In genomic region chr18:72869786-72870185, GRCh38 we compare ENCODE assay signal across 13 cellular contexts. TPM values are rescaled to one million over a fixed set of nuclear protein-coding genes. Genes with fewer than 3 reads are reported as not detected.
DNase-seq lines count a peak whose midpoint lies in the region; ATAC-seq and TF ChIP-seq lines count a peak whose summit lies in the region.
"Had no signal": no experiment of that assay in that cellular context is flagged by ENCODE, and none has a peak within 500 bp of the region (broad histone marks: within the 10 kb centered on the region; RNA-seq: fewer than 3 reads in every experiment).

No MANE protein-coding gene starts in this region.

- H3K9me3 Mint-ChIP-seq in progenitor cell of endocrine pancreas (ENCODE audit: low read depth) = no peaks in the 10 kb centered on the region
- H3K9me3 Mint-ChIP-seq: activated CD4-positive, alpha-beta memory T cell treated with anti-CD3 and anti-CD28 coated beads for 36 hours had no signal

- H3K36me3 Mint-ChIP-seq in progenitor cell of endocrine pancreas (ENCODE audit: insufficient read depth) = no peaks in the 10 kb centered on the region
- H3K36me3 Mint-ChIP-seq: activated CD4-positive, alpha-beta memory T cell treated with anti-CD3 and anti-CD28 coated beads for 36 hours; naive thymus-derived CD8-positive, alpha-beta T cell had no signal

- TF ChIP-seq CTCF in foreskin fibroblast (IDR thresholded peaks at IDR 0.05; ENCODE audit: low read depth, low read length) = no peak
- TF ChIP-seq CTCF in progenitor cell of endocrine pancreas (IDR thresholded peaks at IDR 0.05; ENCODE audit: unreplicated experiment) = no peak

- no peak overlapping the region for H3K4me3 ChIP-seq in foreskin fibroblast (ENCODE audit: low read depth in 1 of 2, low read length in 2 of 2)

- peaks cover 26% of the 10 kb centered on the region for H3K27me3 Mint-ChIP-seq in progenitor cell of endocrine pancreas

- ATAC-seq in GM18511 (IDR thresholded peaks at IDR 0.05; ENCODE audit: unreplicated experiment) (peak; percentile 34), HG03460 (IDR thresholded peaks at IDR 0.05; ENCODE audit: unreplicated experiment) (peak; percentile 42)
- ATAC-seq: activated naive CD4-positive, alpha-beta T cell treated with anti-CD3 and anti-CD28 coated beads, Interleukin-2, amount 50 U/mL, for 72 hours; naive thymus-derived CD8-positive, alpha-beta T cell had no signal

- peaks cover 19% of the 10 kb centered on the region for H3K4me1 Mint-ChIP-seq in progenitor cell of endocrine pancreas (ENCODE audit: low read depth)

- DNase-seq in foreskin fibroblast (peak; percentile 33 to 42), progenitor cell of endocrine pancreas (ENCODE audit: low spot score, unreplicated experiment) (no peak), HEK293T (ENCODE audit: extremely low spot score) (no peak), NCI-H187 treated with DMSO at 0.1 percent for 48 hours (lab: John Stamatoyannopoulos, UW) (no peak), NCI-H1436 (lab: John Stamatoyannopoulos, UW) (no peak), DMS114 treated with DMSO at 0.1 percent for 48 hours (lab: John Stamatoyannopoulos, UW; ENCODE audit: unreplicated experiment) (no peak)
- DNase-seq: activated CD4-positive, alpha-beta memory T cell treated with anti-CD3 and anti-CD28 coated beads for 36 hours; effector CD4-positive, alpha-beta T cell; GOT3; naive thymus-derived CD8-positive, alpha-beta T cell had no signal

- POLR2A ChIA-PET in HEK293T (lab: Yijun Ruan, JAX) = no interaction called here

- CTCF ChIA-PET in HEK293T (lab: Yijun Ruan, JAX) = no interaction called here

- H3K27ac Mint-ChIP-seq in progenitor cell of endocrine pancreas = peak overlapping the region; percentile 44
- H3K27ac Mint-ChIP-seq: activated CD4-positive, alpha-beta memory T cell treated with anti-CD3 and anti-CD28 coated beads for 36 hours; activated naive CD4-positive, alpha-beta T cell treated with anti-CD3 and anti-CD28 coated beads, Interleukin-2, amount 50 U/mL, for 72 hours; naive thymus-derived CD8-positive, alpha-beta T cell had no signal

- H3K4me3 Mint-ChIP-seq in progenitor cell of endocrine pancreas (ENCODE audit: low read depth) = peak overlapping the region; percentile 77
- H3K4me3 Mint-ChIP-seq: activated CD4-positive, alpha-beta memory T cell treated with anti-CD3 and anti-CD28 coated beads for 36 hours had no signal

TF ChIP-seq in HEK293T, 16 proteins besides CTCF, POLR2A, EP300 and RAD21:
- no peak for TF ChIP-seq L3MBTL2 (conservative IDR thresholded peaks at IDR 0.05)
- TF ChIP-seq ARNT (IDR thresholded peaks at IDR 0.05) = no peak
- TF ChIP-seq FOXK2 (IDR thresholded peaks at IDR 0.05) = no peak
- TF ChIP-seq SUZ12 (IDR thresholded peaks at IDR 0.05) = no peak
- TF ChIP-seq PKNOX1 (IDR thresholded peaks at IDR 0.05) = no peak
- TF ChIP-seq NFRKB (IDR thresholded peaks at IDR 0.05) = no peak
- no peak for TF ChIP-seq TARDBP (IDR thresholded peaks at IDR 0.05)
- no peak for TF ChIP-seq SP1 (IDR thresholded peaks at IDR 0.05)
- TF ChIP-seq ELF4 (IDR thresholded peaks at IDR 0.05) = no peak
- TF ChIP-seq FOXA1 (IDR thresholded peaks at IDR 0.05) = no peak
- no peak for TF ChIP-seq BHLHE40 (IDR thresholded peaks at IDR 0.05; ENCODE audit: borderline replicate concordance)
- no peak for TF ChIP-seq CTBP1 (IDR thresholded peaks at IDR 0.05; ENCODE audit: borderline replicate concordance)

RNA-seq across cellular contexts. Expression of gene NETO1, which starts 2.0 kb away (rescaled TPM):
- total RNA-seq in progenitor cell of endocrine pancreas = 52.4 and 57.5 TPM in 2 replicates
- total RNA-seq: activated CD4-positive, alpha-beta memory T cell treated with anti-CD3 and anti-CD28 coated beads for 36 hours; activated naive CD4-positive, alpha-beta T cell treated with anti-CD3 and anti-CD28 coated beads, Interleukin-2, amount 50 U/mL, for 72 hours had no signal

Comparison
In these comparisons a context has a peak if more than half of its experiments do, and no peak if none do; other contexts are left out.
1. DNase-seq: peak in foreskin fibroblast (2 of 2); none in progenitor cell of endocrine pancreas (single experiment), HEK293T (single experiment), NCI-H187 treated with DMSO at 0.1 percent for 48 hours (single experiment), NCI-H1436 (single experiment) and DMS114 treated with DMSO at 0.1 percent for 48 hours (single experiment).